Comparison of ENCODE assay signal across 1 cellular context in genomic region chr10:131569851-131570715, GRCh38.
TF ChIP-seq lines count a peak whose summit lies in the region.

No MANE protein-coding gene starts in this region.

TF ChIP-seq in SK-N-SH, 30 proteins besides CTCF, POLR2A, EP300 and RAD21 (continued from another document):
- TF ChIP-seq, protein P1, sequence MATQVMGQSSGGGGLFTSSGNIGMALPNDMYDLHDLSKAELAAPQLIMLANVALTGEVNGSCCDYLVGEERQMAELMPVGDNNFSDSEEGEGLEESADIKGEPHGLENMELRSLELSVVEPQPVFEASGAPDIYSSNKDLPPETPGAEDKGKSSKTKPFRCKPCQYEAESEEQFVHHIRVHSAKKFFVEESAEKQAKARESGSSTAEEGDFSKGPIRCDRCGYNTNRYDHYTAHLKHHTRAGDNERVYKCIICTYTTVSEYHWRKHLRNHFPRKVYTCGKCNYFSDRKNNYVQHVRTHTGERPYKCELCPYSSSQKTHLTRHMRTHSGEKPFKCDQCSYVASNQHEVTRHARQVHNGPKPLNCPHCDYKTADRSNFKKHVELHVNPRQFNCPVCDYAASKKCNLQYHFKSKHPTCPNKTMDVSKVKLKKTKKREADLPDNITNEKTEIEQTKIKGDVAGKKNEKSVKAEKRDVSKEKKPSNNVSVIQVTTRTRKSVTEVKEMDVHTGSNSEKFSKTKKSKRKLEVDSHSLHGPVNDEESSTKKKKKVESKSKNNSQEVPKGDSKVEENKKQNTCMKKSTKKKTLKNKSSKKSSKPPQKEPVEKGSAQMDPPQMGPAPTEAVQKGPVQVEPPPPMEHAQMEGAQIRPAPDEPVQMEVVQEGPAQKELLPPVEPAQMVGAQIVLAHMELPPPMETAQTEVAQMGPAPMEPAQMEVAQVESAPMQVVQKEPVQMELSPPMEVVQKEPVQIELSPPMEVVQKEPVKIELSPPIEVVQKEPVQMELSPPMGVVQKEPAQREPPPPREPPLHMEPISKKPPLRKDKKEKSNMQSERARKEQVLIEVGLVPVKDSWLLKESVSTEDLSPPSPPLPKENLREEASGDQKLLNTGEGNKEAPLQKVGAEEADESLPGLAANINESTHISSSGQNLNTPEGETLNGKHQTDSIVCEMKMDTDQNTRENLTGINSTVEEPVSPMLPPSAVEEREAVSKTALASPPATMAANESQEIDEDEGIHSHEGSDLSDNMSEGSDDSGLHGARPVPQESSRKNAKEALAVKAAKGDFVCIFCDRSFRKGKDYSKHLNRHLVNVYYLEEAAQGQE (IDR thresholded peaks at IDR 0.05; ENCODE audit: low read depth, low read length): no peak
- TF ChIP-seq RFX5 (IDR thresholded peaks at IDR 0.05; ENCODE audit: low read length): no peak
- no peak for TF ChIP-seq FOXJ3 (CRISPR knock-in tag; IDR thresholded peaks at IDR 0.05)
- no peak for TF ChIP-seq NRF1 (IDR thresholded peaks at IDR 0.05; ENCODE audit: low read depth, low read length)
- TF ChIP-seq POLR2AphosphoS5 (IDR thresholded peaks at IDR 0.05; ENCODE audit: low read depth, low read length): no peak
- no peak for TF ChIP-seq GATA2 (CRISPR knock-in tag; IDR thresholded peaks at IDR 0.05)
- TF ChIP-seq, protein P2, sequence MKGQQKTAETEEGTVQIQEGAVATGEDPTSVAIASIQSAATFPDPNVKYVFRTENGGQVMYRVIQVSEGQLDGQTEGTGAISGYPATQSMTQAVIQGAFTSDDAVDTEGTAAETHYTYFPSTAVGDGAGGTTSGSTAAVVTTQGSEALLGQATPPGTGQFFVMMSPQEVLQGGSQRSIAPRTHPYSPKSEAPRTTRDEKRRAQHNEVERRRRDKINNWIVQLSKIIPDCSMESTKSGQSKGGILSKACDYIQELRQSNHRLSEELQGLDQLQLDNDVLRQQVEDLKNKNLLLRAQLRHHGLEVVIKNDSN (IDR thresholded peaks at IDR 0.05; ENCODE audit: borderline replicate concordance, low read depth): no peak
